ENCODE assay signal across 17 cellular contexts in genomic region chr3:152458725-152459515, GRCh38.
DNase-seq lines count a peak whose midpoint lies in the region; ATAC-seq, FAIRE-seq and TF ChIP-seq lines count a peak whose summit lies in the region.
"Had no signal": no experiment of that assay in that cellular context is flagged by ENCODE, and none has a peak within 500 bp of the region (broad histone marks: within the 10 kb centered on the region; RNA-seq: fewer than 3 reads in every experiment).

No MANE protein-coding gene starts in this region.

- H3K36me3 ChIP-seq in astrocyte (ENCODE audit: insufficient read depth, low read length): peaks cover 36% of the 10 kb centered on the region
- peaks cover 15% of the 10 kb centered on the region for H3K36me3 ChIP-seq in SJCRH30

- peaks cover 1% of the 10 kb centered on the region for H3K79me2 ChIP-seq in astrocyte (ENCODE audit: insufficient read depth, low read length)

- H2AFZ ChIP-seq in astrocyte (ENCODE audit: low read depth, low read length): no peak overlapping the region

- H3K9me3 Mint-ChIP-seq in T-cell (no peaks in the 10 kb centered on the region), astrocyte (ENCODE audit: unreplicated experiment) (no peaks in the 10 kb centered on the region)

- no peak overlapping the region for H3K4me3 ChIP-seq in astrocyte (ENCODE audit: insufficient read depth, low read depth, low read length)
- H3K4me3 ChIP-seq in SJCRH30: no peak overlapping the region
- H3K4me3 ChIP-seq: spleen, upper lobe of right lung had no signal

- H3K9me3 ChIP-seq in astrocyte (ENCODE audit: insufficient read depth, low read depth, low read length) (no peaks in the 10 kb centered on the region), SJCRH30 (replicated peaks) (no peaks in the 10 kb centered on the region)
- H3K9me3 ChIP-seq: spleen, upper lobe of right lung had no signal

- POLR2A ChIA-PET in T-cell (lab: Charles Lee): interaction anchor here in 1 of 2 donors (0.7 kb wide), 1 partner anchor 213 kb away, joined by 6 read pairs; no protein-coding TSS in a partner anchor

- TF ChIP-seq CTCF in astrocyte (IDR thresholded peaks at IDR 0.05; ENCODE audit: insufficient read depth, low read depth, low read length): no peak

- peak; percentile 14 to 20 for DNase-seq in activated CD4-positive, alpha-beta T cell treated with anti-CD3 and anti-CD28 coated beads for 24 hours (ENCODE audit: low read depth in 2 of 2)
- DNase-seq in activated CD4-positive, alpha-beta T cell treated with anti-CD3 and anti-CD28 coated beads for 1 hour: no peak
- DNase-seq in T-cell (no peak), astrocyte (ENCODE audit: low read depth) (peak; percentile 58), SJCRH30 (no peak)
- DNase-seq in stimulated activated CD4-positive, alpha-beta T cell treated with anti-CD3 and anti-CD28 coated beads, Interleukin-15, amount 100 ng/mL, for 24 hours: peak; percentile 52
- DNase-seq: activated gamma-delta T cell treated with Interleukin-2 at 50 U/mL for 16 hours, DMS153, mammary epithelial cell, NCI-H1930, NCI-H774, occipital lobe, spleen, upper lobe of right lung had no signal

- peaks cover 6% of the 10 kb centered on the region for H4K20me1 ChIP-seq in astrocyte (ENCODE audit: insufficient read depth, low read length)

- H3K4me1 Mint-ChIP-seq in T-cell (peaks cover 29 to 43% (median 42%) of the 10 kb centered on the region in 3 donors), astrocyte (ENCODE audit: low read depth, unreplicated experiment) (no peaks in the 10 kb centered on the region)

- no peak overlapping the region for H3K4me2 ChIP-seq in astrocyte (ENCODE audit: low read length)

- H3K27me3 ChIP-seq in astrocyte (ENCODE audit: insufficient read depth, low read length): no peaks in the 10 kb centered on the region
- no peaks in the 10 kb centered on the region for H3K27me3 ChIP-seq in SJCRH30
- H3K27me3 ChIP-seq: spleen, upper lobe of right lung had no signal

- H3K27ac ChIP-seq in astrocyte (ENCODE audit: low read depth, low read length): no peak overlapping the region
- H3K27ac ChIP-seq in SJCRH30: no peak overlapping the region
- H3K27ac ChIP-seq: upper lobe of right lung had no signal

- peak overlapping the region; percentile 90 to 91 for H3K27ac Mint-ChIP-seq in T-cell
- no peak overlapping the region for H3K27ac Mint-ChIP-seq in astrocyte (ENCODE audit: unreplicated experiment)

- ATAC-seq in T-cell (replicated peaks in 1 of 4) (no peak), GM18873 (IDR thresholded peaks at IDR 0.05; ENCODE audit: low FRiP score, unreplicated experiment) (no peak), esophagus mucosa (no peak)
- ATAC-seq: upper lobe of right lung had no signal

- no peak for FAIRE-seq in astrocyte (lab: Jason Lieb, UNC)
- FAIRE-seq: A204.1 had no signal

- H3K4me1 ChIP-seq in astrocyte (ENCODE audit: insufficient read depth, low read length): no peaks in the 10 kb centered on the region
- peaks cover 8% of the 10 kb centered on the region; the same call in 1 of the 2 replicates for H3K4me1 ChIP-seq in SJCRH30

- H3K4me3 Mint-ChIP-seq in T-cell (no peak overlapping the region), astrocyte (ENCODE audit: unreplicated experiment) (no peak overlapping the region)

- CTCF ChIA-PET in T-cell (lab: Charles Lee): interaction anchor here (0.5 to 1.0 kb wide), 3 partner anchors 13 to 41 kb away, joined by 3 to 6 read pairs (median 3); no protein-coding TSS in a partner anchor

- H3K36me3 Mint-ChIP-seq in T-cell (peaks cover 43% of the 10 kb centered on the region), astrocyte (ENCODE audit: low read depth, unreplicated experiment) (peaks cover 8% of the 10 kb centered on the region)

- H3K27me3 Mint-ChIP-seq in T-cell (no peaks in the 10 kb centered on the region), astrocyte (ENCODE audit: low read depth, unreplicated experiment) (no peaks in the 10 kb centered on the region)

- H3K9ac ChIP-seq in astrocyte (ENCODE audit: low read length): no peak overlapping the region

Comparison
In these comparisons a context has a peak if more than half of its experiments do, and no peak if none do; other contexts are left out.
1. DNase-seq: peak in activated CD4-positive, alpha-beta T cell treated with anti-CD3 and anti-CD28 coated beads for 24 hours (2 of 2), astrocyte (single experiment) and stimulated activated CD4-positive, alpha-beta T cell treated with anti-CD3 and anti-CD28 coated beads, Interleukin-15, amount 100 ng/mL, for 24 hours (single experiment); none in activated CD4-positive, alpha-beta T cell treated with anti-CD3 and anti-CD28 coated beads for 1 hour (single experiment), T-cell (0 of 34) and SJCRH30 (0 of 2).